17 cellular contexts compared by ENCODE assay signal in genomic region chr18:63120541-63121059, GRCh38.
"Had no signal": no experiment of that assay in that cellular context is flagged by ENCODE, and none has a peak within 500 bp of the region (broad histone marks: within the 10 kb centered on the region; RNA-seq: fewer than 3 reads in every experiment).

No MANE protein-coding gene starts in this region.

- H3K27me3 ChIP-seq: adrenal gland, neutrophil, ovary, tibial artery had no signal

- H3K27ac ChIP-seq: adrenal gland, coronary artery, esophagus muscularis mucosa, neutrophil, ovary, tibial artery, VCaP had no signal

- ATAC-seq: activated CD4-positive, CD25-positive, alpha-beta regulatory T cell treated with anti-CD3 and anti-CD28 coated beads, Interleukin-2, amount 50 U/mL, for 24 hours; activated CD8-positive, alpha-beta memory T cell treated with anti-CD3 and anti-CD28 coated beads, Interleukin-2, amount 10 ng/mL, durations not matched to agents 7 days and 5 days; activated CD8-positive, alpha-beta T cell treated with anti-CD3 and anti-CD28 coated beads for 36 hours; left lobe of liver had no signal

- H3K4me3 ChIP-seq: adrenal gland, coronary artery, esophagus muscularis mucosa, ovary, tibial artery had no signal

- H3K36me3 ChIP-seq: adrenal gland, esophagus muscularis mucosa, neutrophil, ovary, tibial artery had no signal

- H3K4me2 ChIP-seq: SK-N-SH had no signal

- DNase-seq: activated CD4-positive, alpha-beta T cell treated with anti-CD3 and anti-CD28 coated beads, Interleukin-2, amount 10 ng/mL, durations not matched to agents 7 days and 5 days; activated CD8-positive, alpha-beta memory T cell treated with anti-CD3 and anti-CD28 coated beads, Interleukin-2, amount 10 ng/mL, durations not matched to agents 7 days and 5 days; activated CD8-positive, alpha-beta T cell treated with anti-CD3 and anti-CD28 coated beads for 36 hours; activated T-cell treated with anti-CD3 and anti-CD28 coated beads for 4 hours; adrenal gland; cerebellar nuclear complex; head of caudate nucleus; ovary; SK-N-SH; stimulated activated CD4-positive, alpha-beta T cell treated with anti-CD3 and anti-CD28 coated beads, Interleukin-4, amount 100 ng/mL, for 24 hours; tibial artery had no signal

- H3K4me1 ChIP-seq: adrenal gland had no signal

- H3K9me3 ChIP-seq: adrenal gland, esophagus muscularis mucosa, neutrophil, ovary, SK-N-SH, tibial artery had no signal

- H3K9ac ChIP-seq: SK-N-SH had no signal
